8 cellular contexts compared by ENCODE assay signal in genomic region chr15:50854594-50855490, GRCh38. TPM values are rescaled to one million over a fixed set of nuclear protein-coding genes. Genes with fewer than 3 reads are reported as not detected.
A peak's percentile ranks its signal among the peaks of the same experiment; 100 is the strongest.
DNase-seq lines count a peak whose midpoint lies in the region; ATAC-seq and TF ChIP-seq lines count a peak whose summit lies in the region.

No MANE protein-coding gene starts in this region.

- H3K4me3 Mint-ChIP-seq in activated naive CD8-positive, alpha-beta T cell treated with anti-CD3 and anti-CD28 coated beads for 36 hours = no peak overlapping the region

- no peaks in the 10 kb centered on the region for H3K9me3 Mint-ChIP-seq in activated naive CD8-positive, alpha-beta T cell treated with anti-CD3 and anti-CD28 coated beads for 36 hours

- no peaks in the 10 kb centered on the region for H3K36me3 Mint-ChIP-seq in activated naive CD8-positive, alpha-beta T cell treated with anti-CD3 and anti-CD28 coated beads for 36 hours

- no peak overlapping the region for H3K27ac Mint-ChIP-seq in activated naive CD8-positive, alpha-beta T cell treated with anti-CD3 and anti-CD28 coated beads for 36 hours

- H3K4me1 Mint-ChIP-seq in activated naive CD8-positive, alpha-beta T cell treated with anti-CD3 and anti-CD28 coated beads for 36 hours = peaks cover 2% of the 10 kb centered on the region

- peak overlapping the region; percentile 63 for H3K27ac ChIP-seq in HL-60 (replicated peaks)

- H3K27me3 Mint-ChIP-seq in activated naive CD8-positive, alpha-beta T cell treated with anti-CD3 and anti-CD28 coated beads for 36 hours = peaks cover 4% of the 10 kb centered on the region

- no peaks in the 10 kb centered on the region for H3K27me3 ChIP-seq in HL-60 (ENCODE audit: insufficient read depth, poor library complexity, severe bottlenecking)

- H3K4me3 ChIP-seq in HL-60 (replicated peaks; ENCODE audit: insufficient read depth, low read length) = no peak overlapping the region

- TF ChIP-seq CTCF in GM13977 (IDR thresholded peaks at IDR 0.05; ENCODE audit: extremely low read depth, insufficient read depth, missing control alignments) = no peak
- TF ChIP-seq CTCF in HL-60 (IDR thresholded peaks at IDR 0.05; ENCODE audit: insufficient read depth, low read length) = no peak

- DNase-seq in GM13977 (ENCODE audit: low spot score) = peak; percentile 50
- peak; percentile 40 to 77 for DNase-seq in HL-60 (ENCODE audit: low read depth in 1 of 2, low spot score in 1 of 2)
- peak; percentile 27 for DNase-seq in foreskin melanocyte
- DNase-seq in activated CD4-positive, alpha-beta T cell treated with anti-CD3 and anti-CD28 coated beads, Interleukin-2, amount 50 U/mL, for 48 hours = no peak
- DNase-seq in activated naive CD8-positive, alpha-beta T cell treated with anti-CD3 and anti-CD28 coated beads for 36 hours = no peak
- DNase-seq in dedifferentiated amniotic fluid mesenchymal stem cell (ENCODE audit: extremely low spot score) = no peak
- no peak for DNase-seq in RPMI8226

- peak; percentile 99 for ATAC-seq in GM21723 (IDR thresholded peaks at IDR 0.05; ENCODE audit: unreplicated experiment)

- in situ Hi-C loops in GM13977 (cut with MboI; ENCODE audit: low pct_unique_long_range_greater_than_20kb, low sequenced_read_pairs, unreplicated experiment) = no loop called here

RNA-seq across cellular contexts. Expression of gene AP4E1, which starts 53.6 kb away (rescaled TPM):
- 10 to 100 TPM; 20.7 to 20.9 TPM for total RNA-seq in activated naive CD8-positive, alpha-beta T cell treated with anti-CD3 and anti-CD28 coated beads for 36 hours

Comparison
In these comparisons a context has a peak if more than half of its experiments do, and no peak if none do; other contexts are left out.
1. DNase-seq: peak in GM13977 (single experiment), HL-60 (2 of 2) and foreskin melanocyte (single experiment); none in activated CD4-positive, alpha-beta T cell treated with anti-CD3 and anti-CD28 coated beads, Interleukin-2, amount 50 U/mL, for 48 hours (0 of 2), activated naive CD8-positive, alpha-beta T cell treated with anti-CD3 and anti-CD28 coated beads for 36 hours (single experiment), dedifferentiated amniotic fluid mesenchymal stem cell (single experiment) and RPMI8226 (single experiment).